Comparison of ENCODE assay signal across 16 cellular contexts in genomic region chr3:60839242-60839641, GRCh38.
DNase-seq lines count a peak whose midpoint lies in the region; ATAC-seq and TF ChIP-seq lines count a peak whose summit lies in the region.
"Had no signal": no experiment of that assay in that cellular context is flagged by ENCODE, and none has a peak within 500 bp of the region (broad histone marks: within the 10 kb centered on the region; RNA-seq: fewer than 3 reads in every experiment).

No MANE protein-coding gene starts in this region.

- 80 to 83% methylated on average over 1 to 3 of the region's 4 CpGs for WGBS in endodermal cell (ENCODE audit: insufficient coverage in 1 of 2, insufficient read length in 1 of 2), 2 experiments
- 71% methylated on average over 2 of the region's 4 CpGs for WGBS in mesenchymal stem cell
- WGBS in aorta, 2 donors, result 46 to 51% methylated on average over 4 of the region's 4 CpGs

- H3K4me3 Mint-ChIP-seq in endodermal cell, result no peak overlapping the region
- H3K4me3 Mint-ChIP-seq: B cell; naive thymus-derived CD4-positive, alpha-beta T cell had no signal

- H2BK12ac ChIP-seq in mesenchymal stem cell (ENCODE audit: low read length in 2 of 2), result no peak overlapping the region

- POLR2A ChIA-PET in PC-9 (lab: Charles Lee; ENCODE audit: unreplicated experiment), result no interaction called here

- DNase-seq in Ammon's horn (ENCODE audit: low spot score), result peak; percentile 82
- DNase-seq in LNCaP clone FGC (ENCODE audit: low read depth), result no peak
- peak; percentile 53 for DNase-seq in endodermal cell
- DNase-seq in mesenchymal stem cell, result peak; percentile 19
- no peak for DNase-seq in PC-9
- no peak for DNase-seq in aorta
- DNase-seq in SHP77 treated with DMSO at 0.1 percent for 48 hours (lab: John Stamatoyannopoulos, UW), result no peak
- no peak for DNase-seq in DMS79 (lab: John Stamatoyannopoulos, UW)
- DNase-seq: activated CD4-positive, alpha-beta T cell treated with anti-CD3 and anti-CD28 coated beads, Interleukin-2, amount 50 U/mL, for 48 hours; activated effector memory CD4-positive, alpha-beta T cell treated with anti-CD3 and anti-CD28 coated beads, Interleukin-2, amount 50 U/mL, for 16 hours; MG63; naive thymus-derived CD4-positive, alpha-beta T cell; NCI-H774; spleen had no signal

- H3K4me3 ChIP-seq in LNCaP clone FGC (ENCODE audit: low read depth, low read length), result no peak overlapping the region
- H3K4me3 ChIP-seq in endodermal cell (ENCODE audit: low read length), result no peak overlapping the region
- no peak overlapping the region for H3K4me3 ChIP-seq in mesenchymal stem cell (ENCODE audit: insufficient read depth in 1 of 2, low read depth in 1 of 2, low read length in 2 of 2)
- H3K4me3 ChIP-seq in PC-9, result no peak overlapping the region
- H3K4me3 ChIP-seq in aorta (ENCODE audit: low read length in 2 of 2), result no peak overlapping the region
- H3K4me3 ChIP-seq: MG63, spleen had no signal

- H2BK120ac ChIP-seq in mesenchymal stem cell (ENCODE audit: low read depth, low read length), result no peak overlapping the region

- H3K27me3 ChIP-seq in endodermal cell (ENCODE audit: control insufficient read depth, insufficient read depth, low read length, poor library complexity, severe bottlenecking) (no peaks in the 10 kb centered on the region), mesenchymal stem cell (ENCODE audit: control insufficient read depth in 1 of 2, insufficient read depth in 1 of 2, low read length in 2 of 2) (no peaks in the 10 kb centered on the region), PC-9 (ENCODE audit: insufficient read depth, low read depth) (no peaks in the 10 kb centered on the region), aorta (ENCODE audit: control insufficient read depth in 1 of 2, insufficient read depth in 2 of 2, low read length in 1 of 2) (no peaks in the 10 kb centered on the region)
- H3K27me3 ChIP-seq: MG63, spleen had no signal

- no peak overlapping the region for H2BK15ac ChIP-seq in mesenchymal stem cell (ENCODE audit: low read depth, poor library complexity, severe bottlenecking)

- H3K4ac ChIP-seq in mesenchymal stem cell (ENCODE audit: low read depth in 1 of 2, low read length in 2 of 2), result no peak overlapping the region

- no peak overlapping the region for H2AK5ac ChIP-seq in mesenchymal stem cell (ENCODE audit: low read length, severe bottlenecking)

- H3K18ac ChIP-seq in mesenchymal stem cell (ENCODE audit: low read depth in 1 of 2, low read length in 2 of 2), result no peak overlapping the region

- peak; percentile 51 for TF ChIP-seq CTCF in LNCaP clone FGC (IDR thresholded peaks at IDR 0.05; ENCODE audit: control insufficient read depth, extremely low read depth, insufficient read depth)
- peak; percentile 29 for TF ChIP-seq CTCF in endodermal cell (conservative IDR thresholded peaks at IDR 0.05)
- no peak for TF ChIP-seq CTCF in PC-9 (conservative IDR thresholded peaks at IDR 0.05)

- BruUV-seq in PC-9 (replicated peaks; lab: Mats Ljungman, UMichigan), result no TSS peak

- no peaks in the 10 kb centered on the region for H3K36me3 ChIP-seq in endodermal cell (ENCODE audit: control insufficient read depth, insufficient read depth, low read length)
- no peaks in the 10 kb centered on the region for H3K36me3 ChIP-seq in mesenchymal stem cell (ENCODE audit: control insufficient read depth in 1 of 2, insufficient read depth in 2 of 2, low read depth in 1 of 2, low read length in 2 of 2)
- H3K36me3 ChIP-seq in PC-9 (ENCODE audit: low read depth), result no peaks in the 10 kb centered on the region
- no peaks in the 10 kb centered on the region for H3K36me3 ChIP-seq in aorta (ENCODE audit: control insufficient read depth in 1 of 2, insufficient read depth in 2 of 2, low read length in 1 of 2)
- H3K36me3 ChIP-seq: MG63, spleen had no signal

- ATAC-seq in aorta (ENCODE audit: low FRiP score), result no peak
- ATAC-seq: esophagus mucosa; naive thymus-derived CD4-positive, alpha-beta T cell had no signal

- H3K27ac ChIP-seq in endodermal cell (ENCODE audit: low read depth, low read length), result no peak overlapping the region
- H3K27ac ChIP-seq in mesenchymal stem cell (ENCODE audit: low read length, poor library complexity, severe bottlenecking), result no peak overlapping the region
- no peak overlapping the region for H3K27ac ChIP-seq in PC-9
- no peak overlapping the region for H3K27ac ChIP-seq in aorta (ENCODE audit: low read depth in 1 of 2, low read length in 2 of 2)
- H3K27ac ChIP-seq: spleen had no signal

- CTCF ChIA-PET in PC-9 (lab: Charles Lee), result no interaction called here

- no peak overlapping the region for H4K91ac ChIP-seq in mesenchymal stem cell (ENCODE audit: low read length)

- no peak overlapping the region for H3K9ac ChIP-seq in endodermal cell (ENCODE audit: extremely low read depth, low read length, poor library complexity, severe bottlenecking)
- H3K9ac ChIP-seq in mesenchymal stem cell (ENCODE audit: low read length), result no peak overlapping the region

- H2AFZ ChIP-seq in mesenchymal stem cell (ENCODE audit: low read depth, low read length) (no peak overlapping the region), PC-9 (no peak overlapping the region)

- no peak overlapping the region for H3K23ac ChIP-seq in mesenchymal stem cell (ENCODE audit: low read length in 2 of 2)

- H3K79me1 ChIP-seq in mesenchymal stem cell (replicated peaks; ENCODE audit: low read length, poor library complexity, severe bottlenecking), result no peaks in the 10 kb centered on the region

- H3K9me3 ChIP-seq in endodermal cell (ENCODE audit: control insufficient read depth, low read length) (peaks cover 8% of the 10 kb centered on the region), mesenchymal stem cell (ENCODE audit: control insufficient read depth, low read length) (peaks cover 7% of the 10 kb centered on the region), PC-9 (ENCODE audit: insufficient read depth, low read depth) (no peaks in the 10 kb centered on the region), aorta (ENCODE audit: control insufficient read depth, low read length) (no peaks in the 10 kb centered on the region)
- H3K9me3 ChIP-seq: MG63, spleen had no signal

- no peak overlapping the region for H2BK5ac ChIP-seq in mesenchymal stem cell (ENCODE audit: low read depth, low read length, poor library complexity, severe bottlenecking)

- no peak overlapping the region for H3K14ac ChIP-seq in mesenchymal stem cell (ENCODE audit: low read length in 2 of 2)

- H3K79me2 ChIP-seq in PC-9 (ENCODE audit: low read depth), result no peaks in the 10 kb centered on the region

- no peaks in the 10 kb centered on the region for H4K20me1 ChIP-seq in PC-9 (ENCODE audit: insufficient read depth)

- H3K9me3 Mint-ChIP-seq in endodermal cell, result peaks cover 7% of the 10 kb centered on the region
- H3K9me3 Mint-ChIP-seq: naive thymus-derived CD4-positive, alpha-beta T cell had no signal

- H4K8ac ChIP-seq in mesenchymal stem cell (ENCODE audit: low read length), result no peak overlapping the region

- H3K36me3 Mint-ChIP-seq in endodermal cell (ENCODE audit: low read depth), result no peaks in the 10 kb centered on the region
- H3K36me3 Mint-ChIP-seq: naive thymus-derived CD4-positive, alpha-beta T cell had no signal

- no peak overlapping the region for H3K27ac Mint-ChIP-seq in endodermal cell
- H3K27ac Mint-ChIP-seq: B cell had no signal

- H3K4me1 ChIP-seq in endodermal cell (ENCODE audit: control insufficient read depth, insufficient read depth, low read length) (peaks cover 5% of the 10 kb centered on the region), mesenchymal stem cell (ENCODE audit: control insufficient read depth, insufficient read depth, low read depth, low read length) (no peaks in the 10 kb centered on the region), PC-9 (replicated peaks; ENCODE audit: insufficient read depth) (no peaks in the 10 kb centered on the region; the same call in 1 of the 2 replicates), aorta (ENCODE audit: control insufficient read depth in 1 of 2, insufficient read depth in 2 of 2, low read length in 2 of 2) (no peaks in the 10 kb centered on the region)
- H3K4me1 ChIP-seq: spleen had no signal

- H3K9me2 ChIP-seq in PC-9 (ENCODE audit: insufficient read depth), result no peaks in the 10 kb centered on the region

- intact Hi-C loops in PC-9 (cut with micrococcal nuclease; ENCODE audit: unreplicated experiment), result no loop called here
- intact Hi-C loops in aorta (cut with DNase I), result no loop called here

- no peaks in the 10 kb centered on the region for H3F3A ChIP-seq in PC-9 (ENCODE audit: insufficient read depth, low read depth)

- H3K27me3 Mint-ChIP-seq in endodermal cell (ENCODE audit: insufficient read depth), result no peaks in the 10 kb centered on the region
- H3K27me3 Mint-ChIP-seq: B cell had no signal

- H3K4me2 ChIP-seq in mesenchymal stem cell (ENCODE audit: low read length, poor library complexity, severe bottlenecking) (no peak overlapping the region), PC-9 (no peak overlapping the region)

- peaks cover 20% of the 10 kb centered on the region for H3K4me1 Mint-ChIP-seq in endodermal cell
- H3K4me1 Mint-ChIP-seq: B cell; naive thymus-derived CD4-positive, alpha-beta T cell had no signal

Comparison
In these comparisons a context has a peak if more than half of its experiments do, and no peak if none do; other contexts are left out.
1. DNase-seq: peak in Ammon's horn (single experiment), endodermal cell (single experiment) and mesenchymal stem cell (single experiment); none in LNCaP clone FGC (single experiment), PC-9 (0 of 2), aorta (0 of 2), SHP77 treated with DMSO at 0.1 percent for 48 hours (single experiment) and DMS79 (single experiment).